ENCODE assay signal across 1 cellular context in the genomic region with DNA sequence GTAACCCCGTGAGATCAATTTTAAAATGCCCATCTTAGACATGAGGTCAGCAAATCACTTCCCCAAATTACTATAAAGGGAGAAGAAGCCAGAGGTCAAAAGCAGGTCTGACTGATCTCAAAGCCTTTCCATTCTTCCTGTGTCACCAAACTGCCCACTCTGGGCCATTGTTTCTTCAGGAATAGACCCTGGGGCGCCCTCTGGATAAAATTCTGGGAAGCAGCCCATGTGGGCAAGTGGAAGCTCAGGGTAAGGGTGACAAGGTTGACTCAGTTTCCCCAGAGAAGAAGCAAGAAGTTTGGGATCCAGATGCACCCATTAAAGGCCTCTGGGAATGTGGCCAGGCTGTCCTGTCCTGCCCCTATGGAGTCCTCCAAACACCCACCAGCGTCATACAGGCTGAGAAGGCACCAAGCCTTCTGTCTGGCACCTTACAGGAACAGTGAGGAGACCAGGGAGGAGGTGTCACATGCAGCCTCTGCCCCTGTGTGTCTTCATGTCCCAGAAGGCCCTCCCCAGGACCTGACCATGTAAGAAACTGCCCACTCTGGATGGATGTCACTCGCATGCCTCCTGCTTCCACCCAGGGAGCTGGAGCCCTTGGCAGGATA.
TF ChIP-seq lines count a peak whose summit lies in the region.

No MANE protein-coding gene starts in this region.

TF ChIP-seq in H1, 55 proteins besides CTCF, POLR2A, EP300 and RAD21 (continued from another document):
- no peak for TF ChIP-seq RBBP5 (IDR thresholded peaks at IDR 0.05; ENCODE audit: borderline replicate concordance, low read depth, low read length)
- no peak for TF ChIP-seq KDM1A (IDR thresholded peaks at IDR 0.05; ENCODE audit: borderline replicate concordance, low read length)
